3 cellular contexts compared by ENCODE assay signal in genomic region chr1:228407118-228408040, GRCh38.
A peak's percentile ranks its signal among the peaks of the same experiment; 100 is the strongest.
TF ChIP-seq lines count a peak whose summit lies in the region.

No MANE protein-coding gene starts in this region.

TF ChIP-seq in A549, 52 proteins besides CTCF, POLR2A, EP300 and RAD21 (continued from another document):
- no peak for TF ChIP-seq MAFK (IDR thresholded peaks at IDR 0.05; ENCODE audit: partially characterized antibody)
- TF ChIP-seq NPAS2 (CRISPR knock-in tag; IDR thresholded peaks at IDR 0.05; ENCODE audit: borderline replicate concordance), result no peak
- no peak for TF ChIP-seq RNF2 (IDR thresholded peaks at IDR 0.05; ENCODE audit: borderline replicate concordance, low read depth)
TF ChIP-seq in A549: peak in this region for 1.

TF ChIP-seq in HEK293T, 16 proteins besides CTCF, POLR2A, EP300 and RAD21 (continued from another document):
- TF ChIP-seq PKNOX1 (IDR thresholded peaks at IDR 0.05) (no peak), L3MBTL2 (conservative IDR thresholded peaks at IDR 0.05) (0 out of 2 replicates have a peak, but pooled peaks have one; percentile 35), NFRKB (IDR thresholded peaks at IDR 0.05) (no peak)

TF ChIP-seq in K562, 482 proteins besides CTCF, POLR2A, EP300 and RAD21 (continued from another document and continues in another):
- TF ChIP-seq PRDM10 (IDR thresholded peaks at IDR 0.05; ENCODE audit: partially characterized antibody), result peak; percentile 55
- peak; percentile 57; the same call in 1 of the 2 replicates for TF ChIP-seq CTBP1 (IDR thresholded peaks at IDR 0.05; ENCODE audit: borderline replicate concordance)
- no peak for TF ChIP-seq KLF10 (CRISPR knock-in tag; IDR thresholded peaks at IDR 0.05)
- TF ChIP-seq HMGXB4 (CRISPR knock-in tag; IDR thresholded peaks at IDR 0.05), result no peak
- TF ChIP-seq ZNF282 (CRISPR knock-in tag; IDR thresholded peaks at IDR 0.05), result no peak
- no peak for TF ChIP-seq SPI1 (IDR thresholded peaks at IDR 0.05; ENCODE audit: borderline replicate concordance, low read depth, low read length)
- TF ChIP-seq HDAC1 (IDR thresholded peaks at IDR 0.05), result peak in 1 of 2 experiments; percentile 46; a peak in 2 of 4 replicates
- no peak for TF ChIP-seq SRSF9 (IDR thresholded peaks at IDR 0.05; ENCODE audit: borderline replicate concordance, low read depth, low read length)
- TF ChIP-seq OTX1 (CRISPR knock-in tag; IDR thresholded peaks at IDR 0.05), result no peak
- TF ChIP-seq MTF1 (CRISPR knock-in tag; IDR thresholded peaks at IDR 0.05; ENCODE audit: borderline replicate concordance), result no peak
- no peak for TF ChIP-seq NR2C2 (CRISPR knock-in tag; IDR thresholded peaks at IDR 0.05)
- TF ChIP-seq NR2C2 (tag; IDR thresholded peaks at IDR 0.05), result peak; percentile 12
- 0 out of 2 replicates have a peak, but pooled peaks have one; percentile 51 for TF ChIP-seq ZNF76 (CRISPR knock-in tag; IDR thresholded peaks at IDR 0.05; ENCODE audit: borderline replicate concordance)
- no peak for TF ChIP-seq ESRRB (CRISPR knock-in tag; IDR thresholded peaks at IDR 0.05; ENCODE audit: borderline replicate concordance)
- no peak for TF ChIP-seq SNAPC5 (CRISPR knock-in tag; IDR thresholded peaks at IDR 0.05)
- no peak for TF ChIP-seq MYBL2 (IDR thresholded peaks at IDR 0.05; ENCODE audit: low read depth)
- TF ChIP-seq MYBL2 (CRISPR knock-in tag; IDR thresholded peaks at IDR 0.05; ENCODE audit: borderline replicate concordance), result no peak
- TF ChIP-seq ZNF696 (CRISPR knock-in tag; conservative IDR thresholded peaks at IDR 0.05), result no peak
- 0 out of 2 replicates have a peak, but pooled peaks have one; percentile 5 for TF ChIP-seq ETV1 (tag; conservative IDR thresholded peaks at IDR 0.05; ENCODE audit: low read depth)
- no peak for TF ChIP-seq NUFIP1 (IDR thresholded peaks at IDR 0.05; ENCODE audit: partially characterized antibody)
- TF ChIP-seq EP400 (IDR thresholded peaks at IDR 0.05), result 0 out of 2 replicates have a peak, but pooled peaks have one; percentile 18
- TF ChIP-seq HNRNPUL1 (IDR thresholded peaks at IDR 0.05; ENCODE audit: low read length), result no peak
- TF ChIP-seq ZBTB7A (IDR thresholded peaks at IDR 0.05; ENCODE audit: borderline replicate concordance, control insufficient read depth, low read depth, low read length), result no peak
- TF ChIP-seq ETS2 (tag; IDR thresholded peaks at IDR 0.05; ENCODE audit: borderline replicate concordance, poor library complexity, severe bottlenecking), result no peak
- TF ChIP-seq SP1 (CRISPR knock-in tag; IDR thresholded peaks at IDR 0.05), result peak; percentile 67; the same call in 1 of the 2 replicates
- TF ChIP-seq MAFF (IDR thresholded peaks at IDR 0.05; ENCODE audit: low read length), result no peak
- TF ChIP-seq ZBTB33 (CRISPR knock-in tag; IDR thresholded peaks at IDR 0.05), result no peak
- TF ChIP-seq NELFE (IDR thresholded peaks at IDR 0.05; ENCODE audit: insufficient read depth, insufficient read length), result no peak
- TF ChIP-seq MCM2 (IDR thresholded peaks at IDR 0.05; ENCODE audit: low read depth), result no peak
- TF ChIP-seq FOXA3 (CRISPR knock-in tag; conservative IDR thresholded peaks at IDR 0.05 in 1 of 2, IDR thresholded peaks at IDR 0.05 in 1 of 2), result no peak
- TF ChIP-seq THAP7 (CRISPR knock-in tag; IDR thresholded peaks at IDR 0.05), result no peak
- no peak for TF ChIP-seq ZKSCAN1 (IDR thresholded peaks at IDR 0.05; ENCODE audit: low read depth, low read length)
- no peak for TF ChIP-seq THAP12 (CRISPR knock-in tag; IDR thresholded peaks at IDR 0.05)
- no peak for TF ChIP-seq PCBP2 (IDR thresholded peaks at IDR 0.05; ENCODE audit: low read depth, low read length, poor library complexity, severe bottlenecking)
- TF ChIP-seq CREM (IDR thresholded peaks at IDR 0.05; ENCODE audit: low read depth), result no peak
- TF ChIP-seq ZNF318 (IDR thresholded peaks at IDR 0.05; ENCODE audit: borderline replicate concordance in 1 of 2, low read depth in 1 of 2), result no peak
- no peak for TF ChIP-seq BACH1 (tag; IDR thresholded peaks at IDR 0.05)
- peak; percentile 62 to 63 for TF ChIP-seq MAZ (CRISPR knock-in tag; conservative IDR thresholded peaks at IDR 0.05 in 1 of 2, IDR thresholded peaks at IDR 0.05 in 1 of 2)
- no peak for TF ChIP-seq ZNF41 (CRISPR knock-in tag; conservative IDR thresholded peaks at IDR 0.05)
- TF ChIP-seq ID3 (CRISPR knock-in tag; IDR thresholded peaks at IDR 0.05), result no peak
- TF ChIP-seq ID3 (tag; IDR thresholded peaks at IDR 0.05), result no peak
- TF ChIP-seq ZFP1 (CRISPR knock-in tag; IDR thresholded peaks at IDR 0.05), result no peak
- TF ChIP-seq ZNF583 (CRISPR knock-in tag; IDR thresholded peaks at IDR 0.05), result no peak
